In the genomic region with DNA sequence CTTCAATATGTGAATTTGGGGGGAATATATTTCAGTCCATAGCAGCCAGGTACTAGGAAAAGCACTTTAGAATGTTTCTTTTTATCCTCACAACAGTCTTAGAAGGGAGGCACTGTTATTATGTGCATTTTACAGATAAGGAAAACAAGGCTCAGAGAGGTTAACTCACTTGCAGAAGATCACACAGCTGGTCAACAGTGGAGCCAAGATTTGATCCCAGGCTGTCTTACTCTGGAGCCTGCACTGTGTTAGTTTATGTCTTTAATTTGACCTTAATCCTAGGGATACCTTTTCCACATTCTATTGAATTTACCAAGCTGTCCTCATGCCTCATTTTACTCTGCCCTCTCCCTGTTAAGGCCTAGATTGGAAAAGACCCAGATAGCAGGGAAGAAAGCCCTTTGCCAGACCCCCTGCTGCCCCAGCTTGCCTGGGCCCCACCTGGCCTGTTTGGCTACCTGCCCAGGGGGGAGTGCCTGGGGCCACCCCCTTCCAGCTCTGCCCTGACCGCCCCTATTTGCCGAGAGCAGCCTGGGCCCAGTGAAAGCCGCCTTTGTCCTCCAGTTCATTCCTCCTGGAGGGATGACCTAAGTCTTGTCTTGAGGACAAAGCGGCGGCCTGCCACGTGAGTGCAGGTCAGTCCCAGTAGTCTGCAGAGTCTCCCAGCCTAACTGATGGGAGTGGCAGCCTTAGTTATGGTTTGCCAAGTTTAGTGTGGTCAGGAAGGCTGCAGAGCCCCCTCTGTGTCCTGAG, we compare ENCODE assay signal across 21 cellular contexts.
A peak's percentile ranks its signal among the peaks of the same experiment; 100 is the strongest.
DNase-seq lines count a peak whose midpoint lies in the region; ATAC-seq, FAIRE-seq and TF ChIP-seq lines count a peak whose summit lies in the region.
"Had no signal": no experiment of that assay in that cellular context is flagged by ENCODE, and none has a peak within 500 bp of the region (broad histone marks: within the 10 kb centered on the region; RNA-seq: fewer than 3 reads in every experiment).

No MANE protein-coding gene starts in this region.

- H2BK20ac ChIP-seq in H1 (ENCODE audit: low read length): no peak overlapping the region

- H3K79me2 ChIP-seq in H1 (ENCODE audit: control insufficient read depth in 1 of 2, insufficient read depth in 2 of 2, low read length in 2 of 2) (no peaks in the 10 kb centered on the region; a peak in 1 of 4 replicates), neural progenitor cell (ENCODE audit: low read depth) (peaks cover 4% of the 10 kb centered on the region)

- H2AK5ac ChIP-seq in H1 (ENCODE audit: low read depth, low read length): no peak overlapping the region

- WGBS in H1 (ENCODE audit: extremely low coverage in 1 of 2, insufficient coverage in 1 of 2, insufficient read length in 1 of 2, insufficient replicate concordance in 2 of 2, low coverage in 1 of 2, low lambda C conversion rate in 2 of 2, missing lambda C conversion rate in 1 of 2), 2 experiments: 89% methylated on average over 6 of the region's 6 CpGs; no CpG with 5 or more reads in 1 of the 2 experiments

- H3K79me1 ChIP-seq in H1 (ENCODE audit: low read depth, low read length): peaks cover 3% of the 10 kb centered on the region

- H3K36me3 Mint-ChIP-seq in neural progenitor cell: no peaks in the 10 kb centered on the region
- H3K36me3 Mint-ChIP-seq: stimulated activated effector memory CD8-positive, alpha-beta T cell treated with anti-CD3 and anti-CD28 coated beads, Interleukin-12 subunit alpha, Interleukin-12 subunit beta, amount 100 ng/mL, for 72 hours had no signal

- CTCF ChIA-PET in H1 (lab: Charles Lee; ENCODE audit: partially characterized antibody): interaction anchor here (0.5 to 5.1 kb wide), 4 partner anchors 76 to 319 kb away, joined by 3 to 43 read pairs (median 3); a partner anchor contains a TSS

- H3K4me2 ChIP-seq in H1 (ENCODE audit: insufficient read depth in 1 of 2, low read depth in 2 of 2, low read length in 2 of 2): no peak overlapping the region
- peak overlapping the region; percentile 29 for H3K4me2 ChIP-seq in neural progenitor cell
- H3K4me2 ChIP-seq: PC-9, smooth muscle cell had no signal

- H3F3A ChIP-seq in neural progenitor cell (ENCODE audit: low read depth): peaks cover 5% of the 10 kb centered on the region

- POLR2A ChIA-PET in H1 (lab: Charles Lee; ENCODE audit: partially characterized antibody): interaction anchor here (1.1 kb wide), 1 partner anchor 22 kb away, joined by 3 read pairs; no protein-coding TSS in a partner anchor

- H3K18ac ChIP-seq in H1 (ENCODE audit: extremely low read depth, low read length): no peak overlapping the region; the same call in 1 of the 2 replicates

- no peak overlapping the region for H2BK15ac ChIP-seq in H1 (ENCODE audit: low read length)

- no peak overlapping the region for H3K23ac ChIP-seq in H1 (ENCODE audit: insufficient read length)

- TF ChIP-seq POLR2A in H1 (IDR thresholded peaks at IDR 0.05; ENCODE audit: control extremely low read depth in 1 of 2, low read depth in 2 of 2, low read length in 2 of 2): no peak

- H3K4me3 Mint-ChIP-seq in neural progenitor cell: no peak overlapping the region
- H3K4me3 Mint-ChIP-seq: stimulated activated effector memory CD8-positive, alpha-beta T cell treated with anti-CD3 and anti-CD28 coated beads, Interleukin-12 subunit alpha, Interleukin-12 subunit beta, amount 100 ng/mL, for 72 hours had no signal

- H3K27me3 Mint-ChIP-seq in neural progenitor cell (ENCODE audit: insufficient read depth, low read depth): peaks cover 2% of the 10 kb centered on the region

- H3K9me3 Mint-ChIP-seq in neural progenitor cell: no peaks in the 10 kb centered on the region
- H3K9me3 Mint-ChIP-seq: stimulated activated effector memory CD8-positive, alpha-beta T cell treated with anti-CD3 and anti-CD28 coated beads, Interleukin-12 subunit alpha, Interleukin-12 subunit beta, amount 100 ng/mL, for 72 hours had no signal

- H3K4me1 ChIP-seq in H1 (replicated peaks in 1 of 4; ENCODE audit: control insufficient read depth in 3 of 4, insufficient read depth in 4 of 4, low read length in 3 of 4) (peaks cover 0 to 3% (median 0%) of the 10 kb centered on the region in 4 experiments; a peak in 2 of 7 replicates), neural progenitor cell (peaks cover 23% of the 10 kb centered on the region)

- peaks cover 14% of the 10 kb centered on the region for H3K4me1 Mint-ChIP-seq in neural progenitor cell

- TF ChIP-seq RAD21 in H1 (IDR thresholded peaks at IDR 0.05 in 1 of 2, conservative IDR thresholded peaks at IDR 0.05 in 1 of 2; ENCODE audit: low read depth in 2 of 2, low read length in 2 of 2): no peak

- no peak overlapping the region for H2BK12ac ChIP-seq in H1 (ENCODE audit: low read depth, low read length)

- H2AFZ ChIP-seq in H1 (ENCODE audit: low read length): no peak overlapping the region
- no peak overlapping the region for H2AFZ ChIP-seq in neural progenitor cell (replicated peaks)
- H2AFZ ChIP-seq: PC-9 had no signal

- TF ChIP-seq EP300 in H1 (IDR thresholded peaks at IDR 0.05; ENCODE audit: borderline replicate concordance in 1 of 2, low read depth in 2 of 2, low read length in 2 of 2): no peak

- H3K9me3 ChIP-seq in H1 (ENCODE audit: insufficient read depth in 2 of 2, low read depth in 1 of 2, low read length in 1 of 2) (no peaks in the 10 kb centered on the region), neural progenitor cell (ENCODE audit: low read depth) (no peaks in the 10 kb centered on the region)
- H3K9me3 ChIP-seq: ovary had no signal

- H3K14ac ChIP-seq in H1 (ENCODE audit: insufficient read length): no peak overlapping the region

- TF ChIP-seq CTCF in H1 (IDR thresholded peaks at IDR 0.05; ENCODE audit: control extremely low read depth in 1 of 3, insufficient read depth in 1 of 3, low read depth in 1 of 3, low read length in 3 of 3): no peak
- no peak for TF ChIP-seq CTCF in neural progenitor cell (IDR thresholded peaks at IDR 0.05)

- H2BK120ac ChIP-seq in H1 (replicated peaks; ENCODE audit: low read depth, low read length): no peak overlapping the region

- H4K91ac ChIP-seq in H1 (replicated peaks; ENCODE audit: insufficient read length, low read length): no peak overlapping the region

- no peak for FAIRE-seq in H1 (lab: Jason Lieb, UNC)
- no peak for FAIRE-seq in HTR-8/SVneo (lab: Jason Lieb, UNC)
- FAIRE-seq: D721Med, GM18507 had no signal

- H3K4me3 ChIP-seq in H1 (ENCODE audit: extremely low read depth in 1 of 4, insufficient read depth in 2 of 4, low read depth in 3 of 4, low read length in 4 of 4) (no peak overlapping the region), neural progenitor cell (no peak overlapping the region)
- H3K4me3 ChIP-seq: ovary, PC-9, smooth muscle cell had no signal

- no peaks in the 10 kb centered on the region for H3K36me3 ChIP-seq in H1 (ENCODE audit: control insufficient read depth in 2 of 4, insufficient read depth in 4 of 4, low read length in 3 of 4)
- no peaks in the 10 kb centered on the region for H3K36me3 ChIP-seq in neural progenitor cell
- H3K36me3 ChIP-seq: ovary had no signal

- H4K8ac ChIP-seq in H1 (ENCODE audit: extremely low read depth, insufficient read depth, low read length): peak overlapping the region; percentile 28

- H3K4ac ChIP-seq in H1 (replicated peaks; ENCODE audit: insufficient read length, low read depth, low read length): no peak overlapping the region

- H3K9ac ChIP-seq in H1 (replicated peaks in 1 of 4; ENCODE audit: extremely low read depth in 1 of 4, low read depth in 3 of 4, low read length in 3 of 4) (no peak overlapping the region; a peak in 1 of 7 replicates), neural progenitor cell (no peak overlapping the region)

- no peak for ATAC-seq in HG02870 (IDR thresholded peaks at IDR 0.05; ENCODE audit: unreplicated experiment)
- ATAC-seq in HG02885 (IDR thresholded peaks at IDR 0.05; ENCODE audit: poor library complexity, unreplicated experiment): no peak
- ATAC-seq: stimulated activated effector memory CD8-positive, alpha-beta T cell treated with anti-CD3 and anti-CD28 coated beads, Interleukin-12 subunit alpha, Interleukin-12 subunit beta, amount 100 ng/mL, for 72 hours had no signal

- H4K20me1 ChIP-seq in H1 (replicated peaks in 1 of 2; ENCODE audit: control insufficient read depth in 1 of 2, insufficient read depth in 2 of 2, low read length in 2 of 2): peaks cover 0 to 1% of the 10 kb centered on the region in 2 experiments
- H4K20me1 ChIP-seq in neural progenitor cell (ENCODE audit: low read depth): peaks cover 62% of the 10 kb centered on the region

- no peak overlapping the region for H3K27ac Mint-ChIP-seq in neural progenitor cell
- H3K27ac Mint-ChIP-seq: stimulated activated effector memory CD8-positive, alpha-beta T cell treated with anti-CD3 and anti-CD28 coated beads, Interleukin-12 subunit alpha, Interleukin-12 subunit beta, amount 100 ng/mL, for 72 hours had no signal

- no peaks in the 10 kb centered on the region for H3K23me2 ChIP-seq in H1 (ENCODE audit: low read depth, low read length)

- H3K56ac ChIP-seq in H1 (replicated peaks; ENCODE audit: insufficient read length, low read depth, low read length): no peak overlapping the region

- peak overlapping the region; percentile 16; the same call in 1 of the 2 replicates for H2BK5ac ChIP-seq in H1 (ENCODE audit: low read depth, low read length)

- H4K5ac ChIP-seq in H1 (ENCODE audit: insufficient read length, low read depth, low read length): no peak overlapping the region

- DNase-seq in COLO668 (lab: John Stamatoyannopoulos, UW; ENCODE audit: unreplicated experiment) (peak; percentile 69), NCI-H146 (lab: John Stamatoyannopoulos, UW) (peak; percentile 84), H1 (ENCODE audit: low read depth in 1 of 2, low spot score in 2 of 2) (no peak), neural progenitor cell (ENCODE audit: low spot score) (peak; percentile 68), HTR-8/SVneo (ENCODE audit: insufficient read length, low spot score) (no peak), T-helper 9 cell (no peak)
- DNase-seq: activated gamma-delta T cell, cortex of kidney, Karpas-422, NCI-H1694, NCI-H524, ovary, PC-9, SW 1271 had no signal

- H3K27ac ChIP-seq in H1 (ENCODE audit: low read depth, low read length): no peak overlapping the region
- peak overlapping the region; percentile 30 for H3K27ac ChIP-seq in neural progenitor cell
- H3K27ac ChIP-seq: HL-60, ovary, PC-9 had no signal

- H3K27me3 ChIP-seq in H1 (replicated peaks in 1 of 4; ENCODE audit: control insufficient read depth in 3 of 4, extremely low read depth in 1 of 4, insufficient read depth in 3 of 4, low read length in 3 of 4): no peaks in the 10 kb centered on the region
- no peaks in the 10 kb centered on the region for H3K27me3 ChIP-seq in neural progenitor cell
- H3K27me3 ChIP-seq: ovary had no signal

TF ChIP-seq in H1, 55 proteins besides CTCF, POLR2A, EP300 and RAD21:
- TF ChIP-seq HDAC2 (IDR thresholded peaks at IDR 0.05; ENCODE audit: borderline replicate concordance in 1 of 2, low read depth in 2 of 2, low read length in 2 of 2) (no peak), KDM1A (IDR thresholded peaks at IDR 0.05; ENCODE audit: borderline replicate concordance, low read length) (peak; percentile 91; the same call in 1 of the 2 replicates)

Comparison
In these comparisons a context has a peak if more than half of its experiments do, and no peak if none do; other contexts are left out.
1. DNase-seq: peak in COLO668 (single experiment), NCI-H146 (single experiment) and neural progenitor cell (single experiment); none in H1 (0 of 2), HTR-8/SVneo (single experiment) and T-helper 9 cell (single experiment).